In the genomic region with DNA sequence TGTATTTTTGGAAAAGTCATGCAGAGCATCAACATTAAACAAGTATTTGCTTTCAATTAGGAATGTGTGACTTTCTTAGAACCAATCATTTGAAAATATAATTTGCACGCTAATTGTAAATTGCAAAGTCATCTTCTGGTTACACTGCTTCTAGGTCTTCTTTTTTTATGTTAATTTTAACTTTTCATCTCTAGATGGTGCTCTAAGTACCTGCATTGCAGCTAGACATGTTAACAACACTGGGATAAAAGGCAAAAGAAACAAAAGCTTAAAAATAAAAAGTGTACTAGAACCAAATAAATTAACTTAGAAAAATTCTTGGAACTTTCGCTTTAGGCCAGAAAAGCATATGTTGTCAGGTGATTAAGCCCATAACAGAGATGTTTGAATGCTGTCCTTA, we compare ENCODE assay signal across 9 cellular contexts.
DNase-seq lines count a peak whose midpoint lies in the region; ATAC-seq and TF ChIP-seq lines count a peak whose summit lies in the region.
"Had no signal": no experiment of that assay in that cellular context is flagged by ENCODE, and none has a peak within 500 bp of the region (broad histone marks: within the 10 kb centered on the region; RNA-seq: fewer than 3 reads in every experiment).

No MANE protein-coding gene starts in this region.

- no peak overlapping the region for H2BK20ac ChIP-seq in H9 (ENCODE audit: low read depth, low read length, poor library complexity, severe bottlenecking)

- no peak for DNase-seq in H9
- DNase-seq in NCI-H226, result peak; percentile 17
- DNase-seq in cerebellum (ENCODE audit: low spot score), result peak; percentile 2
- DNase-seq in progenitor cell of endocrine pancreas (ENCODE audit: low spot score, unreplicated experiment), result no peak
- DNase-seq in cardiac septum (ENCODE audit: low spot score), result no peak
- no peak for DNase-seq in NCI-H1048 (lab: John Stamatoyannopoulos, UW)
- DNase-seq: activated CD4-positive, alpha-beta T cell treated with anti-CD3 and anti-CD28 coated beads for 36 hours; stimulated activated CD8-positive, alpha-beta memory T cell treated with anti-CD3 and anti-CD28 coated beads, Interleukin-4, amount 100 ng/mL, for 48 hours had no signal

- H3K23me2 ChIP-seq in H9 (ENCODE audit: insufficient read length, low read depth, low read length, poor library complexity, severe bottlenecking), result no peaks in the 10 kb centered on the region

- peaks cover 3% of the 10 kb centered on the region; the same call in 1 of the 2 replicates for H3K4me1 ChIP-seq in H9 (ENCODE audit: insufficient read depth, low read length)

- H3K23ac ChIP-seq in H9 (ENCODE audit: insufficient read length, low read depth, low read length), result no peak overlapping the region

- H3K27ac ChIP-seq in H9 (ENCODE audit: insufficient read length, low read depth, low read length), result no peak overlapping the region

- H3K36me3 Mint-ChIP-seq in H9 (ENCODE audit: insufficient read depth in 1 of 3, low read depth in 3 of 3) (peaks cover 0 to 14% (median 8%) of the 10 kb centered on the region in 3 experiments; a peak in 5 of 7 replicates), progenitor cell of endocrine pancreas (ENCODE audit: insufficient read depth) (no peaks in the 10 kb centered on the region)

- no peak overlapping the region for H2BK5ac ChIP-seq in H9 (ENCODE audit: insufficient read length, low read length)

- intact Hi-C loops in cardiac septum (cut with DNase I), result no loop called here

- H2BK15ac ChIP-seq in H9 (ENCODE audit: low read depth, low read length), result no peak overlapping the region

- H3K4me3 Mint-ChIP-seq in H9, result no peak overlapping the region
- H3K4me3 Mint-ChIP-seq in progenitor cell of endocrine pancreas (ENCODE audit: low read depth), result no peak overlapping the region
- H3K4me3 Mint-ChIP-seq: activated CD4-positive, alpha-beta T cell treated with anti-CD3 and anti-CD28 coated beads for 36 hours had no signal

- peak; percentile 40; the same call in 2 of the 3 replicates for TF ChIP-seq CTCF in H9 (conservative IDR thresholded peaks at IDR 0.05)
- peak; percentile 60 for TF ChIP-seq CTCF in progenitor cell of endocrine pancreas (IDR thresholded peaks at IDR 0.05; ENCODE audit: unreplicated experiment)

- H3K79me1 ChIP-seq in H9 (ENCODE audit: insufficient read depth, low read depth, low read length, poor library complexity, severe bottlenecking), result no peaks in the 10 kb centered on the region

- H4K5ac ChIP-seq in H9 (ENCODE audit: insufficient read length, low read depth, low read length), result no peak overlapping the region

- H3K14ac ChIP-seq in H9 (ENCODE audit: insufficient read depth, low read length), result no peak overlapping the region

- no peaks in the 10 kb centered on the region for H3K27me3 ChIP-seq in H9 (ENCODE audit: insufficient read depth, low read length)

- H4K20me1 ChIP-seq in H9 (ENCODE audit: control insufficient read depth, insufficient read depth, insufficient read length), result no peaks in the 10 kb centered on the region

- WGBS in H9 (ENCODE audit: extremely low coverage, insufficient read length, low lambda C conversion rate), result no CpG with 5 or more reads among the region's 2 CpGs

- no peak overlapping the region for H3K4me2 ChIP-seq in H9 (ENCODE audit: insufficient read depth, insufficient read length, low read length)

- H3T11ph ChIP-seq in H9 (ENCODE audit: low read length), result no peak overlapping the region

- H2AK5ac ChIP-seq in H9 (ENCODE audit: insufficient read length, low read length), result no peak overlapping the region

- H3K79me2 ChIP-seq in H9 (ENCODE audit: insufficient read depth, low read length), result no peaks in the 10 kb centered on the region

- H3K4me1 Mint-ChIP-seq in H9 (peaks cover 19 to 23% of the 10 kb centered on the region in 2 experiments), progenitor cell of endocrine pancreas (ENCODE audit: low read depth) (no peaks in the 10 kb centered on the region)
- H3K4me1 Mint-ChIP-seq: activated CD4-positive, alpha-beta T cell treated with anti-CD3 and anti-CD28 coated beads for 36 hours had no signal

- H3K27me3 Mint-ChIP-seq in H9 (ENCODE audit: low read depth) (no peaks in the 10 kb centered on the region), progenitor cell of endocrine pancreas (no peaks in the 10 kb centered on the region)
- H3K27me3 Mint-ChIP-seq: activated CD4-positive, alpha-beta T cell treated with anti-CD3 and anti-CD28 coated beads for 36 hours had no signal

- H4K8ac ChIP-seq in H9 (replicated peaks; ENCODE audit: insufficient read length, low read depth, low read length), result no peak overlapping the region

- no peak overlapping the region for H2BK12ac ChIP-seq in H9 (ENCODE audit: insufficient read length, low read depth, low read length)

- H3K18ac ChIP-seq in H9 (ENCODE audit: insufficient read length, low read depth, low read length), result no peak overlapping the region

- H4K91ac ChIP-seq in H9 (ENCODE audit: insufficient read length, low read depth, low read length), result no peak overlapping the region

- ATAC-seq in HG03039 (IDR thresholded peaks at IDR 0.05; ENCODE audit: unreplicated experiment), result no peak
- ATAC-seq: activated CD4-positive, alpha-beta T cell treated with anti-CD3 and anti-CD28 coated beads for 36 hours had no signal

- no peak overlapping the region for H3K4ac ChIP-seq in H9 (ENCODE audit: low read depth, low read length)

- no peaks in the 10 kb centered on the region for H3K9me3 ChIP-seq in H9 (ENCODE audit: control insufficient read depth, low read depth, low read length)

- no peak overlapping the region for H3K9ac ChIP-seq in H9 (ENCODE audit: extremely low read depth, insufficient read length, low read length)

- H3K56ac ChIP-seq in H9 (ENCODE audit: insufficient read length, low read depth, low read length), result no peak overlapping the region

- H2BK120ac ChIP-seq in H9 (ENCODE audit: low read depth, low read length, poor library complexity, severe bottlenecking), result no peak overlapping the region

- no peak overlapping the region for H2AFZ ChIP-seq in H9 (ENCODE audit: low read length)

- H3K9me3 Mint-ChIP-seq in H9, result peaks cover 7 to 10% of the 10 kb centered on the region in 2 experiments
- peaks cover 6% of the 10 kb centered on the region for H3K9me3 Mint-ChIP-seq in progenitor cell of endocrine pancreas (ENCODE audit: low read depth)

- no peak overlapping the region for H3K27ac Mint-ChIP-seq in H9
- no peak overlapping the region for H3K27ac Mint-ChIP-seq in progenitor cell of endocrine pancreas
- H3K27ac Mint-ChIP-seq: activated CD4-positive, alpha-beta T cell treated with anti-CD3 and anti-CD28 coated beads for 36 hours had no signal

Comparison
In these comparisons a context has a peak if more than half of its experiments do, and no peak if none do; other contexts are left out.
1. DNase-seq: peak in NCI-H226 (single experiment) and cerebellum (single experiment); none in H9 (single experiment), progenitor cell of endocrine pancreas (single experiment), cardiac septum (single experiment) and NCI-H1048 (single experiment).